8 cellular contexts compared by ENCODE assay signal in the genomic region with DNA sequence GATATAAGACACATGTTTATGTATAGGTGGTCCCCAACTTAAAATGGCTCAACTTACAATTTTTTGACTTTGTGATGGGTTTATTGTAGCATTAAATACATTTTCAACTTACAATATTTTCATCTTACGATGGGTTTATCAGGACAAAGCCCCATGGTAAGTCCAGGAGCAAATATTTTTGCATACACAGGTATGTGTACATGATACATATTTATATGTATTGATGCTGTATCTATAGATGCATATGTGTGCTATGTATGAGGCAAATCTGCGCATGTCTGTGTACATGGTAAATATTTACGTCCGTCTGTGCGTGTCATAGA. TPM values are rescaled to one million over a fixed set of nuclear protein-coding genes. Genes with fewer than 3 reads are reported as not detected.
DNase-seq lines count a peak whose midpoint lies in the region; ATAC-seq lines count a peak whose summit lies in the region.

No MANE protein-coding gene starts in this region.

- no peaks in the 10 kb centered on the region for H3K27me3 ChIP-seq in iPS-18a (ENCODE audit: control insufficient read depth, insufficient read depth, low read length)

- H3K4me1 Mint-ChIP-seq in activated CD8-positive, alpha-beta T cell treated with anti-CD3 and anti-CD28 coated beads, Interleukin-2, amount 10 ng/mL, durations not matched to agents 7 days and 5 days (ENCODE audit: low read depth): peaks cover 33% of the 10 kb centered on the region
- H3K4me1 Mint-ChIP-seq in stimulated activated naive CD8-positive, alpha-beta T cell treated with anti-CD3 and anti-CD28 coated beads, Interleukin-15, amount 100 ng/mL, for 72 hours: peaks cover 39% of the 10 kb centered on the region

- peak overlapping the region; percentile 43 for H3K9ac ChIP-seq in iPS-18a (ENCODE audit: low read length)

- H3K27me3 Mint-ChIP-seq in activated CD8-positive, alpha-beta T cell treated with anti-CD3 and anti-CD28 coated beads, Interleukin-2, amount 10 ng/mL, durations not matched to agents 7 days and 5 days (ENCODE audit: low read depth): peaks cover 3% of the 10 kb centered on the region
- H3K27me3 Mint-ChIP-seq in stimulated activated naive CD8-positive, alpha-beta T cell treated with anti-CD3 and anti-CD28 coated beads, Interleukin-15, amount 100 ng/mL, for 72 hours: no peaks in the 10 kb centered on the region

- no peak overlapping the region for H3K27ac ChIP-seq in iPS-18a (ENCODE audit: low read length)

- no peaks in the 10 kb centered on the region for H3K9me3 ChIP-seq in iPS-18a (ENCODE audit: control insufficient read depth, low read depth, low read length)

- H3K27ac Mint-ChIP-seq in activated CD8-positive, alpha-beta T cell treated with anti-CD3 and anti-CD28 coated beads, Interleukin-2, amount 10 ng/mL, durations not matched to agents 7 days and 5 days: peak overlapping the region; percentile 97
- H3K27ac Mint-ChIP-seq in stimulated activated naive CD8-positive, alpha-beta T cell treated with anti-CD3 and anti-CD28 coated beads, Interleukin-15, amount 100 ng/mL, for 72 hours: peak overlapping the region; percentile 84 to 97

- peaks cover 18% of the 10 kb centered on the region for H3K36me3 ChIP-seq in iPS-18a (ENCODE audit: control insufficient read depth, low read depth, low read length)

- POLR2A ChIA-PET in activated CD8-positive, alpha-beta T cell treated with anti-CD3 and anti-CD28 coated beads, Interleukin-2, amount 10 ng/mL, durations not matched to agents 7 days and 5 days (lab: Charles Lee): no interaction called here

- H3K9me3 Mint-ChIP-seq in activated CD8-positive, alpha-beta T cell treated with anti-CD3 and anti-CD28 coated beads, Interleukin-2, amount 10 ng/mL, durations not matched to agents 7 days and 5 days (ENCODE audit: insufficient read depth): no peaks in the 10 kb centered on the region
- H3K9me3 Mint-ChIP-seq in stimulated activated naive CD8-positive, alpha-beta T cell treated with anti-CD3 and anti-CD28 coated beads, Interleukin-15, amount 100 ng/mL, for 72 hours: no peaks in the 10 kb centered on the region

- H3K4me1 ChIP-seq in iPS-18a (ENCODE audit: control insufficient read depth, low read depth, low read length): peaks cover 11% of the 10 kb centered on the region

- DNase-seq in NCI-H1694 (lab: John Stamatoyannopoulos, UW) (peak; percentile 73), NCI-H1694 treated with DMSO at 0.1 percent for 48 hours (lab: John Stamatoyannopoulos, UW) (no peak), RPMI8226 (no peak), activated gamma-delta T cell (lab: John Stamatoyannopoulos, UW) (no peak), iPS-NIHi11 (ENCODE audit: low spot score) (no peak)
- DNase-seq in activated CD8-positive, alpha-beta T cell treated with anti-CD3 and anti-CD28 coated beads, Interleukin-2, amount 10 ng/mL, durations not matched to agents 7 days and 5 days: no peak
- DNase-seq in stimulated activated naive CD8-positive, alpha-beta T cell treated with anti-CD3 and anti-CD28 coated beads, Interleukin-15, amount 100 ng/mL, for 72 hours: no peak

- H3K36me3 Mint-ChIP-seq in activated CD8-positive, alpha-beta T cell treated with anti-CD3 and anti-CD28 coated beads, Interleukin-2, amount 10 ng/mL, durations not matched to agents 7 days and 5 days (ENCODE audit: low read depth): peaks cover 28% of the 10 kb centered on the region

- peak overlapping the region; percentile 77 for H3K4me3 Mint-ChIP-seq in activated CD8-positive, alpha-beta T cell treated with anti-CD3 and anti-CD28 coated beads, Interleukin-2, amount 10 ng/mL, durations not matched to agents 7 days and 5 days
- H3K4me3 Mint-ChIP-seq in stimulated activated naive CD8-positive, alpha-beta T cell treated with anti-CD3 and anti-CD28 coated beads, Interleukin-15, amount 100 ng/mL, for 72 hours: peak overlapping the region; percentile 84 to 89

- peak overlapping the region; percentile 56 for H3K4me3 ChIP-seq in iPS-18a (ENCODE audit: low read length)

- CTCF ChIA-PET in activated CD8-positive, alpha-beta T cell treated with anti-CD3 and anti-CD28 coated beads, Interleukin-2, amount 10 ng/mL, durations not matched to agents 7 days and 5 days (lab: Charles Lee): no interaction called here

- ATAC-seq in activated CD8-positive, alpha-beta T cell treated with anti-CD3 and anti-CD28 coated beads, Interleukin-2, amount 10 ng/mL, durations not matched to agents 7 days and 5 days: no peak
- no peak for ATAC-seq in stimulated activated naive CD8-positive, alpha-beta T cell treated with anti-CD3 and anti-CD28 coated beads, Interleukin-15, amount 100 ng/mL, for 72 hours

RNA-seq across cellular contexts. Expression of gene UBE3C, which starts 0.7 kb away (rescaled TPM):
- total RNA-seq in activated CD8-positive, alpha-beta T cell treated with anti-CD3 and anti-CD28 coated beads, Interleukin-2, amount 10 ng/mL, durations not matched to agents 7 days and 5 days: 10 to 100 TPM; 57.1 to 57.9 TPM
